ENCODE assay signal across 8 cellular contexts in genomic region chr10:44965651-44966097, GRCh38. TPM values are rescaled to one million over a fixed set of nuclear protein-coding genes. Genes with fewer than 3 reads are reported as not detected.
DNase-seq lines count a peak whose midpoint lies in the region; ATAC-seq and TF ChIP-seq lines count a peak whose summit lies in the region.

No MANE protein-coding gene starts in this region.

- peak overlapping the region; percentile 99 for H3K27ac ChIP-seq in angular gyrus (ENCODE audit: low read depth, low read length)
- H3K27ac ChIP-seq in testis: peak overlapping the region in 1 of 2 donors; percentile 81

- peaks cover 89% of the 10 kb centered on the region for H3K4me1 Mint-ChIP-seq in nephron

- H3K9me3 Mint-ChIP-seq in nephron: no peaks in the 10 kb centered on the region

- no peaks in the 10 kb centered on the region for H3K36me3 ChIP-seq in testis (ENCODE audit: low read depth, missing control alignments)

- H3K9me3 ChIP-seq in testis: no peaks in the 10 kb centered on the region

- no peaks in the 10 kb centered on the region for H3K27me3 Mint-ChIP-seq in nephron (ENCODE audit: low read depth)

- intact Hi-C loops in testis (cut with DNase I; ENCODE audit: low total_unique reads): no loop called here

- ATAC-seq in GM18508 (IDR thresholded peaks at IDR 0.05; ENCODE audit: insufficient read depth, unreplicated experiment): peak; percentile 35
- ATAC-seq in HG02571 (IDR thresholded peaks at IDR 0.05; ENCODE audit: unreplicated experiment): peak; percentile 34
- ATAC-seq in HG03565 (IDR thresholded peaks at IDR 0.05; ENCODE audit: unreplicated experiment): no peak

- H3K4me3 Mint-ChIP-seq in nephron: peak overlapping the region; percentile 48 to 76 (median 56)

- H3K27ac Mint-ChIP-seq in nephron: peak overlapping the region; percentile 91 to 96 (median 92)

- peaks cover 18% of the 10 kb centered on the region for H3K36me3 Mint-ChIP-seq in nephron (ENCODE audit: low read depth)

- no peak for TF ChIP-seq CTCF in nephron (IDR thresholded peaks at IDR 0.05; ENCODE audit: unreplicated experiment in 3 of 3)
- no peak for TF ChIP-seq CTCF in testis (IDR thresholded peaks at IDR 0.05)

- H3K4me3 ChIP-seq in testis: no peak overlapping the region

- H3K27me3 ChIP-seq in testis: no peaks in the 10 kb centered on the region

- WGBS in testis, 2 donors: 82 to 90% methylated on average over 6 of the region's 6 CpGs

- TF ChIP-seq POLR2A in testis (IDR thresholded peaks at IDR 0.05): no peak

- peaks cover 50% of the 10 kb centered on the region for H3K4me1 ChIP-seq in testis

- no peak for DNase-seq in NCI-H2171 treated with DMSO at 0.1 percent for 48 hours (lab: John Stamatoyannopoulos, UW)
- DNase-seq in epidermal melanocyte (ENCODE audit: insufficient read length, low spot score): no peak
- no peak for DNase-seq in testis

RNA-seq across cellular contexts. Expression of gene RASSF4, which starts 6.1 kb away (rescaled TPM):
- total RNA-seq in testis: 10 to 100 TPM; 53.1 to 68.1 TPM
- 28.2 TPM for polyA plus RNA-seq in testis (ENCODE audit: insufficient read depth, low read depth, low replicate concordance)

RNA-seq across cellular contexts. Expression of gene DEPP1, which starts 12.9 kb away (rescaled TPM):
- total RNA-seq in testis: 10 to 100 TPM; 33.1 to 84.9 TPM
- polyA plus RNA-seq in testis (ENCODE audit: insufficient read depth, low read depth, low replicate concordance): 29.1 TPM

RNA-seq across cellular contexts. Expression of gene ZNF22, which starts 35.0 kb away (rescaled TPM):
- 10 to 100 TPM; 12.6 TPM for total RNA-seq in testis
- polyA plus RNA-seq in testis (ENCODE audit: insufficient read depth, low read depth, low replicate concordance): 12.6 TPM

RNA-seq across cellular contexts. Expression of gene TMEM72, which starts 54.5 kb away (rescaled TPM):
- 1 to 10 TPM; 1.5 to 8.7 TPM for total RNA-seq in testis
- 3.0 TPM for polyA plus RNA-seq in testis (ENCODE audit: insufficient read depth, low read depth, low replicate concordance)
